ENCODE assay signal across 14 cellular contexts in genomic region chr16:75106351-75107274, GRCh38. TPM values are rescaled to one million over a fixed set of nuclear protein-coding genes. Genes with fewer than 3 reads are reported as not detected.
DNase-seq lines count a peak whose midpoint lies in the region; ATAC-seq and TF ChIP-seq lines count a peak whose summit lies in the region.
"Had no signal": no experiment of that assay in that cellular context is flagged by ENCODE, and none has a peak within 500 bp of the region (broad histone marks: within the 10 kb centered on the region; RNA-seq: fewer than 3 reads in every experiment).

No MANE protein-coding gene starts in this region.

- POLR2A ChIA-PET in PC-9 (lab: Charles Lee; ENCODE audit: unreplicated experiment) = interaction anchor here (1.2 kb wide), 1 partner anchor 122 kb away, joined by 3 read pairs; the partner anchor contains the start of gene WDR59

- no peaks in the 10 kb centered on the region for H3K9me3 ChIP-seq in PC-9 (ENCODE audit: insufficient read depth, low read depth)
- H3K9me3 ChIP-seq in spleen = no peaks in the 10 kb centered on the region
- H3K9me3 ChIP-seq: SJCRH30 had no signal

- no peaks in the 10 kb centered on the region for H3K27me3 Mint-ChIP-seq in T-helper 2 cell treated with Interferon-gamma antibody and Interleukin-4, amounts not matched to agents 5 μg/mL and 100 μg/mL, for 36 hours (ENCODE audit: low read depth)

- no peaks in the 10 kb centered on the region for H3K9me2 ChIP-seq in PC-9 (ENCODE audit: insufficient read depth)

- CTCF ChIA-PET in PC-9 (lab: Charles Lee) = no interaction called here

- peaks cover 26% of the 10 kb centered on the region for H3F3A ChIP-seq in PC-9 (ENCODE audit: insufficient read depth, low read depth)

- peaks cover 8% of the 10 kb centered on the region; the same call in 1 of the 2 replicates for H3K79me2 ChIP-seq in PC-9 (ENCODE audit: low read depth)

- H3K27me3 ChIP-seq in PC-9 (ENCODE audit: insufficient read depth, low read depth) = no peaks in the 10 kb centered on the region
- H3K27me3 ChIP-seq in spleen (replicated peaks in 1 of 7) = peaks cover 0 to 97% (median 3%) of the 10 kb centered on the region in 7 donors
- H3K27me3 ChIP-seq: SJCRH30 had no signal

- H3K27ac ChIP-seq in PC-9 = peak overlapping the region; percentile 83; the same call in 1 of the 2 replicates
- H3K27ac ChIP-seq in spleen = peak overlapping the region in 6 of 8 donors; percentile 52 to 85 (median 72)
- H3K27ac ChIP-seq: SJCRH30 had no signal

- H3K4me3 Mint-ChIP-seq in T-helper 2 cell treated with Interferon-gamma antibody and Interleukin-4, amounts not matched to agents 5 μg/mL and 100 μg/mL, for 36 hours = no peak overlapping the region

- H3K27ac Mint-ChIP-seq in T-helper 2 cell treated with Interferon-gamma antibody and Interleukin-4, amounts not matched to agents 5 μg/mL and 100 μg/mL, for 36 hours = peak overlapping the region; percentile 3

- H2AFZ ChIP-seq in PC-9 = no peak overlapping the region

- intact Hi-C loops in PC-9 (cut with micrococcal nuclease; ENCODE audit: unreplicated experiment) = no loop called here
- intact Hi-C loops in spleen (cut with DNase I; ENCODE audit: low total_unique reads) = loop anchor here (2.0 kb wide), 1 partner anchor 108 kb away; the partner anchor contains the start of gene ZNRF1

- no peak for TF ChIP-seq POLR2A in spleen (IDR thresholded peaks at IDR 0.05)

- peaks cover 7% of the 10 kb centered on the region for H3K36me3 Mint-ChIP-seq in T-helper 2 cell treated with Interferon-gamma antibody and Interleukin-4, amounts not matched to agents 5 μg/mL and 100 μg/mL, for 36 hours (ENCODE audit: low read depth)

- peaks cover 4% of the 10 kb centered on the region for H3K9me3 Mint-ChIP-seq in T-helper 2 cell treated with Interferon-gamma antibody and Interleukin-4, amounts not matched to agents 5 μg/mL and 100 μg/mL, for 36 hours

- H3K36me3 ChIP-seq in PC-9 (ENCODE audit: low read depth) (no peaks in the 10 kb centered on the region; the same call in 1 of the 2 replicates), spleen (no peaks in the 10 kb centered on the region)
- H3K36me3 ChIP-seq: SJCRH30 had no signal

- BruUV-seq in PC-9 (replicated peaks; lab: Mats Ljungman, UMichigan) = no TSS peak

- no peak overlapping the region for H3K4me2 ChIP-seq in PC-9

- H3K4me3 ChIP-seq in PC-9 (no peak overlapping the region), spleen (no peak overlapping the region)
- H3K4me3 ChIP-seq: SJCRH30 had no signal

- H4K20me1 ChIP-seq in PC-9 (ENCODE audit: insufficient read depth) = no peaks in the 10 kb centered on the region

- DNase-seq in T-helper 2 cell treated with Interferon-gamma antibody and Interleukin-4, amounts not matched to agents 5 μg/mL and 100 μg/mL, for 36 hours (ENCODE audit: low spot score) = no peak
- DNase-seq in T-helper 2 cell (no peak), PC-9 (no peak), germinal center (ENCODE audit: low spot score) (peak; percentile 0), spleen (peak; percentile 70), NCI-H446 treated with DMSO at 0.1 percent for 48 hours (lab: John Stamatoyannopoulos, UW) (no peak)
- no peak for DNase-seq in stimulated activated CD4-positive, alpha-beta T cell treated with anti-CD3 and anti-CD28 coated beads, Interleukin-4, amount 100 ng/mL, for 24 hours
- DNase-seq: activated CD8-positive, alpha-beta memory T cell treated with anti-CD3 and anti-CD28 coated beads for 24 hours; NCI-H524 treated with DMSO at 0.1 percent for 48 hours; stimulated activated CD4-positive, alpha-beta T cell treated with anti-CD3 and anti-CD28 coated beads, Interleukin-4, amount 100 ng/mL, for 4 hours had no signal

- H3K4me1 Mint-ChIP-seq in T-helper 2 cell treated with Interferon-gamma antibody and Interleukin-4, amounts not matched to agents 5 μg/mL and 100 μg/mL, for 36 hours (ENCODE audit: low read depth) = peaks cover 56% of the 10 kb centered on the region

- no peak for TF ChIP-seq CTCF in PC-9 (conservative IDR thresholded peaks at IDR 0.05)
- no peak for TF ChIP-seq CTCF in spleen (IDR thresholded peaks at IDR 0.05 in 8 of 11, conservative IDR thresholded peaks at IDR 0.05 in 3 of 11)

- no peak for ATAC-seq in HG02798 (IDR thresholded peaks at IDR 0.05; ENCODE audit: poor library complexity, unreplicated experiment)
- ATAC-seq: esophagus mucosa had no signal

- WGBS in spleen, 5 donors = 90 to 96% (median 92%) methylated on average over 12 to 20 of the region's 20 CpGs

- peaks cover 40% of the 10 kb centered on the region for H3K4me1 ChIP-seq in PC-9 (replicated peaks; ENCODE audit: insufficient read depth)
- H3K4me1 ChIP-seq in spleen = peaks cover 20 to 76% (median 46%) of the 10 kb centered on the region in 6 donors

RNA-seq across cellular contexts. Expression of gene LDHD, which starts 10.0 kb away (rescaled TPM):
- 1.1 and 1.3 TPM in 2 replicates for total RNA-seq in PC-9 (2021)
- 1 to 10 TPM in 5 of 7 donors, under 1 TPM in 2; 0.76 to 3.3 (median 1.5) TPM for total RNA-seq in spleen
- 1 to 10 TPM in 1 of 3 donors, under 1 TPM in 2; 0.53 to 1.1 (median 0.57) TPM for polyA plus RNA-seq in spleen
- total RNA-seq: kidney epithelial cell had no signal

RNA-seq across cellular contexts. Expression of gene ZFP1, which starts 41.7 kb away (rescaled TPM):
- total RNA-seq in PC-9 (2021) = 10.9 and 16.9 TPM in 2 replicates
- 10 to 100 TPM in 1 of 7 donors, 1 to 10 TPM in 6; 8.3 to 11.4 (median 9.1) TPM for total RNA-seq in spleen
- 1 to 10 TPM; 3.1 to 4.2 (median 3.6) TPM for polyA plus RNA-seq in spleen

Comparison
In these comparisons a context has a peak if more than half of its experiments do, and no peak if none do; other contexts are left out.
1. DNase-seq: peak in germinal center (single experiment) and spleen (single experiment); none in T-helper 2 cell treated with Interferon-gamma antibody and Interleukin-4, amounts not matched to agents 5 μg/mL and 100 μg/mL, for 36 hours (single experiment), T-helper 2 cell (0 of 5), PC-9 (0 of 2), NCI-H446 treated with DMSO at 0.1 percent for 48 hours (single experiment) and stimulated activated CD4-positive, alpha-beta T cell treated with anti-CD3 and anti-CD28 coated beads, Interleukin-4, amount 100 ng/mL, for 24 hours (single experiment).